Comparison of ENCODE assay signal across 24 cellular contexts in the genomic region with DNA sequence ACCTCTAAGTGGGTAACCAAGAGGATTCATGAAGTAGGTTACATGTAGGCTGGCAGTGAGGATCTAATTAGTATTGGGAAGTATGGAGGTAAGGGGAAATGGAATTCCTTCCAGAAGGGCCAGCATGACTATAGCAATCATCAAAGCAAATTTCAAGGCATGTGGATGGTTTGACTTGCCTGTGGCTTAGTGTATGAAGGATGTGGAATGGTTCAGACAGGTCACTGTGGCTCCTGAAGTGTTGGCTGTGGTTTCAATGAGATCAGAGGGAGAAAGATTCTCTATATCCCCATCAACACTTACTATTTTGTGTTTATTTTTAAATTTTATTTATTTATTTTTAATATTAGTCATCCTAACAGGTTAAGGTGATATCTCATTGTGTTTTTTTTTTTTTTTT.
"Had no signal": no experiment of that assay in that cellular context is flagged by ENCODE, and none has a peak within 500 bp of the region (broad histone marks: within the 10 kb centered on the region; RNA-seq: fewer than 3 reads in every experiment).

No MANE protein-coding gene starts in this region.

- H3K27me3 ChIP-seq: hepatocyte, right atrium auricular region, right lobe of liver, testis, thyroid gland, transverse colon, upper lobe of left lung had no signal

- DNase-seq: islet precursor cell; left cardiac atrium; left ventricle myocardium superior; lower lobe of right lung; mammary epithelial cell; mesenchymal stem cell; naive thymus-derived CD8-positive, alpha-beta T cell; nucleus accumbens; right lobe of liver; stimulated activated CD4-positive, alpha-beta T cell treated with anti-CD3 and anti-CD28 coated beads, Interleukin-1b, Interleukin-23, amount 100 ng/mL, for 48 hours; stimulated activated CD4-positive, alpha-beta T cell treated with anti-CD3 and anti-CD28 coated beads, Interleukin-2, amount 100 ng/mL, for 48 hours; stimulated activated CD4-positive, alpha-beta T cell treated with anti-CD3 and anti-CD28 coated beads, Interleukin-4, amount 100 ng/mL, for 4 hours; stimulated activated CD8-positive, alpha-beta memory T cell treated with anti-CD3 and anti-CD28 coated beads, Interleukin-4, amount 100 ng/mL, for 48 hours; stimulated activated naive CD4-positive, alpha-beta T cell treated with Interleukin-2 at 50 U/mL for 16 hours; stimulated activated naive CD8-positive, alpha-beta T cell treated with anti-CD3 and anti-CD28 coated beads, Interleukin-15, amount 100 ng/mL, for 72 hours; testis; thyroid gland; transverse colon; upper lobe of left lung had no signal

- H3K4me2 ChIP-seq: hepatocyte, smooth muscle cell had no signal

- H3K9me3 ChIP-seq: right atrium auricular region, testis, thyroid gland had no signal

- ATAC-seq: left lobe of liver; left ventricle myocardium superior; lower lobe of right lung; naive thymus-derived CD8-positive, alpha-beta T cell; right lobe of liver; stimulated activated memory B cell treated with anti-CD40 and anti-IgM and Interleukin-4, amounts not matched to agents 10 μg/mL and 1 μg/mL and 100 μg/mL, for 72 hours; stimulated activated naive CD8-positive, alpha-beta T cell treated with anti-CD3 and anti-CD28 coated beads, Interleukin-15, amount 100 ng/mL, for 72 hours had no signal

- H2AFZ ChIP-seq: hepatocyte had no signal

- H3K36me3 ChIP-seq: lower lobe of right lung, right atrium auricular region, right lobe of liver, thyroid gland, transverse colon, upper lobe of left lung had no signal

- H3K79me2 ChIP-seq: hepatocyte had no signal

- H3K4me1 ChIP-seq: lower lobe of right lung, right lobe of liver, testis, thyroid gland, transverse colon, upper lobe of left lung had no signal

- H3K4me3 ChIP-seq: hepatocyte, lower lobe of right lung, right atrium auricular region, right lobe of liver, smooth muscle cell, testis, thyroid gland, transverse colon, upper lobe of left lung had no signal

- H3K27ac ChIP-seq: hepatocyte, lower lobe of right lung, right atrium auricular region, right lobe of liver, testis, thyroid gland, transverse colon, upper lobe of left lung had no signal
